In genomic region chr6:31652925-31653724, GRCh38 we compare ENCODE assay signal across 8 cellular contexts. TPM values are rescaled to one million over a fixed set of nuclear protein-coding genes. Genes with fewer than 3 reads are reported as not detected.
DNase-seq lines count a peak whose midpoint lies in the region; ATAC-seq and TF ChIP-seq lines count a peak whose summit lies in the region.

No MANE protein-coding gene starts in this region.

- WGBS in stomach, 5 donors, result 7 to 9% (median 7%) methylated on average over 37 of the region's 37 CpGs

- H3K27me3 ChIP-seq in mucosa of rectum (ENCODE audit: control insufficient read depth in 2 of 2, insufficient read depth in 2 of 2, low read length in 2 of 2), result no peaks in the 10 kb centered on the region
- H3K27me3 ChIP-seq in stomach, result no peaks in the 10 kb centered on the region

- peak overlapping the region; percentile 78 to 93 for H3K9ac ChIP-seq in mucosa of rectum (ENCODE audit: low read depth in 1 of 2, low read length in 2 of 2)

- peak; percentile 68 for ATAC-seq in activated CD4-positive, CD25-positive, alpha-beta regulatory T cell treated with anti-CD3 and anti-CD28 coated beads, Interleukin-2, amount 50 U/mL, for 24 hours

- DNase-seq in 8988T (peak; percentile 89), GM10266 (ENCODE audit: extremely low spot score) (peak; percentile 91), HFF-Myc (ENCODE audit: extremely low read depth, low read depth) (no peak), NCI-H1092 (lab: John Stamatoyannopoulos, UW) (peak; percentile 92), epithelial cell of prostate (ENCODE audit: low read depth, low spot score) (no peak), stomach (peak; percentile 89)

- H3K36me3 ChIP-seq in mucosa of rectum (ENCODE audit: control insufficient read depth in 2 of 2, insufficient read depth in 2 of 2, low read length in 2 of 2) (peaks cover 19 to 41% of the 10 kb centered on the region in 2 donors), stomach (peaks cover 24 to 63% (median 54%) of the 10 kb centered on the region in 4 donors)

- TF ChIP-seq EP300 in stomach (IDR thresholded peaks at IDR 0.05), result no peak

- TF ChIP-seq POLR2A in stomach (IDR thresholded peaks at IDR 0.05), result peak in 1 of 4 donors; percentile 37

- no peak for TF ChIP-seq CTCF in GM10266 (IDR thresholded peaks at IDR 0.05; ENCODE audit: control insufficient read depth, insufficient read depth, low read depth, missing control alignments)
- no peak for TF ChIP-seq CTCF in HFF-Myc (IDR thresholded peaks at IDR 0.05; ENCODE audit: low read depth, low read length, missing control alignments)
- peak in 1 of 7 experiments; percentile 3 for TF ChIP-seq CTCF in stomach (IDR thresholded peaks at IDR 0.05)

- H3K9me3 ChIP-seq in mucosa of rectum (ENCODE audit: control insufficient read depth in 2 of 2, low read length in 2 of 2), result no peaks in the 10 kb centered on the region
- no peaks in the 10 kb centered on the region for H3K9me3 ChIP-seq in stomach

- intact Hi-C loops in stomach (cut with DNase I; ENCODE audit: low total_unique reads), result no loop called here

- H3K27ac ChIP-seq in epithelial cell of prostate, result peak overlapping the region; percentile 95
- peak overlapping the region; percentile 94 for H3K27ac ChIP-seq in mucosa of rectum (ENCODE audit: low read depth in 2 of 2, low read length in 2 of 2)
- peak overlapping the region; percentile 97 to 99 (median 98) for H3K27ac ChIP-seq in stomach

- peaks cover 24 to 28% of the 10 kb centered on the region in 2 donors for H3K4me1 ChIP-seq in mucosa of rectum (ENCODE audit: control insufficient read depth in 2 of 2, insufficient read depth in 2 of 2, low read length in 2 of 2)
- H3K4me1 ChIP-seq in stomach, result peaks cover 20 to 67% (median 51%) of the 10 kb centered on the region in 4 donors

- H3K4me3 ChIP-seq in HFF-Myc (replicated peaks; ENCODE audit: low read depth, low read length) (peak overlapping the region; percentile 73), mucosa of rectum (ENCODE audit: low read length in 2 of 2) (peak overlapping the region; percentile 98 to 100), stomach (peak overlapping the region; percentile 67 to 87 (median 82))

RNA-seq across cellular contexts. Expression of gene BAG6, which starts 0.7 kb away (rescaled TPM):
- total RNA-seq in stomach, result 100 to 1,000 TPM; 111 to 169 (median 141) TPM
- polyA plus RNA-seq in stomach, result 100 to 1,000 TPM; 157 to 287 (median 180) TPM

RNA-seq across cellular contexts. Expression of gene APOM, which starts 2.6 kb away (rescaled TPM):
- total RNA-seq in stomach, result 1 to 10 TPM in 2 of 5 donors, not detected in 3; 1.3 to 1.9 TPM
- polyA plus RNA-seq in stomach, result 10 to 100 TPM in 1 of 3 donors, 1 to 10 TPM in 2; 6.4 to 14.2 (median 6.5) TPM

RNA-seq across cellular contexts. Expression of gene C6orf47, which starts 7.5 kb away (rescaled TPM):
- total RNA-seq in stomach, result 10 to 100 TPM; 12.8 to 44.9 (median 32.0) TPM
- 10 to 100 TPM; 10.5 to 16.0 (median 13.0) TPM for polyA plus RNA-seq in stomach

RNA-seq across cellular contexts. Expression of gene GPANK1, which starts 11.7 kb away (rescaled TPM):
- 10 to 100 TPM in 4 of 5 donors, 1 to 10 TPM in 1; 5.8 to 36.8 (median 10.6) TPM for total RNA-seq in stomach
- 10 to 100 TPM; 13.0 to 17.9 (median 13.4) TPM for polyA plus RNA-seq in stomach

RNA-seq across cellular contexts. Expression of gene CSNK2B, which starts 12.8 kb away (rescaled TPM):
- total RNA-seq in stomach, result 100 to 1,000 TPM in 3 of 5 donors, 10 to 100 TPM in 2; 11.3 to 375 (median 142) TPM
- 100 to 1,000 TPM; 152 to 233 (median 181) TPM for polyA plus RNA-seq in stomach

Comparison
In these comparisons a context has a peak if more than half of its experiments do, and no peak if none do; other contexts are left out.
1. DNase-seq: peak in 8988T (single experiment), GM10266 (single experiment), NCI-H1092 (single experiment) and stomach (single experiment); none in HFF-Myc (single experiment) and epithelial cell of prostate (single experiment).
2. Peak in every context shown above with its lines, with median percentiles within 50 percentile points of each other: H3K4me3 ChIP-seq and H3K27ac ChIP-seq.